In the genomic region with DNA sequence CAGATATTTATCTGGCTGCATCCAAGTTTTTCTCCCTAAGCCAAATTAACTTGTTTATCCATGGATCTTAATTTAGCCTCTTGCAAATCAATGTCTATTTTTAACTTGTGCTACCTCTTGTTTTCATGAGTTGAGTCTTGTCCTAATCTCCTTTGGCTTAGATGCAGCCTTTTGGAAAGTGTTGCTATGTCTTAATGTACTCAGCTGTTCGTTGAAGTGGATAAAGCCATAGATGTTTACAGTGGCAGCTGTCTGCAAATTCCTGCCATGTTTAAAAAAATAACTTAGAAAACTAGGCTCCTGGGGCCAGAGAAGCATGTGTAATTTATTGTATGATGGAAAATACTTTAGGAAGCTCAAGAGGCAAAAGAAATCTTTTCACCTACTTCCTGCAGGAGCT, we compare ENCODE assay signal across 30 cellular contexts.
DNase-seq lines count a peak whose midpoint lies in the region; ATAC-seq, FAIRE-seq and TF ChIP-seq lines count a peak whose summit lies in the region.
"Had no signal": no experiment of that assay in that cellular context is flagged by ENCODE, and none has a peak within 500 bp of the region (broad histone marks: within the 10 kb centered on the region; RNA-seq: fewer than 3 reads in every experiment).

No MANE protein-coding gene starts in this region.

- TF ChIP-seq EP300 in tibial nerve (IDR thresholded peaks at IDR 0.05): no peak

- no peaks in the 10 kb centered on the region for H3K9me3 ChIP-seq in skeletal muscle tissue (ENCODE audit: control insufficient read depth in 3 of 3, low read length in 3 of 3)
- H3K9me3 ChIP-seq in tibial nerve: peaks cover 0 to 13% (median 1%) of the 10 kb centered on the region in 4 donors
- H3K9me3 ChIP-seq: colonic mucosa had no signal

- H3K4me1 ChIP-seq in skeletal muscle tissue (ENCODE audit: control insufficient read depth in 3 of 3, insufficient read depth in 3 of 3, low read length in 3 of 3): peaks cover 3 to 13% (median 5%) of the 10 kb centered on the region in 3 donors
- H3K4me1 ChIP-seq in tibial nerve: no peaks in the 10 kb centered on the region
- H3K4me1 ChIP-seq: A549, colonic mucosa had no signal

- TF ChIP-seq CTCF in nephron (IDR thresholded peaks at IDR 0.05; ENCODE audit: unreplicated experiment in 3 of 3) (no peak), tibial nerve (IDR thresholded peaks at IDR 0.05) (no peak)

- H3K9me3 Mint-ChIP-seq in nephron: peaks cover 21% of the 10 kb centered on the region

- H3K9ac ChIP-seq in skeletal muscle tissue (ENCODE audit: low read depth in 1 of 3, low read length in 3 of 3): no peak overlapping the region

- peaks cover 25% of the 10 kb centered on the region for H3K4me1 Mint-ChIP-seq in nephron
- H3K4me1 Mint-ChIP-seq: CD4-positive, CD25-positive, alpha-beta regulatory T cell; neural crest cell; stimulated activated effector memory CD8-positive, alpha-beta T cell treated with anti-CD3 and anti-CD28 coated beads, Interleukin-12 subunit alpha, Interleukin-12 subunit beta, amount 100 ng/mL, for 72 hours; T-cell had no signal

- H3K4me3 ChIP-seq in skeletal muscle tissue (ENCODE audit: low read length in 3 of 3): no peak overlapping the region
- no peak overlapping the region for H3K4me3 ChIP-seq in tibial nerve
- H3K4me3 ChIP-seq: A549, colonic mucosa, lung, sigmoid colon had no signal

- H3K27ac ChIP-seq in skeletal muscle tissue (ENCODE audit: low read depth, low read length) (peak overlapping the region; percentile 73), tibial nerve (no peak overlapping the region)
- H3K27ac ChIP-seq: A549, colonic mucosa, HL-60, sigmoid colon had no signal

- peaks cover 8% of the 10 kb centered on the region for H3K36me3 Mint-ChIP-seq in nephron (ENCODE audit: low read depth)
- H3K36me3 Mint-ChIP-seq: CD4-positive, CD25-positive, alpha-beta regulatory T cell; stimulated activated effector memory CD8-positive, alpha-beta T cell treated with anti-CD3 and anti-CD28 coated beads, Interleukin-12 subunit alpha, Interleukin-12 subunit beta, amount 100 ng/mL, for 72 hours; T-cell; type B pancreatic cell had no signal

- H3K36me3 ChIP-seq in skeletal muscle tissue (ENCODE audit: control insufficient read depth in 3 of 3, insufficient read depth in 3 of 3, low read length in 3 of 3) (no peaks in the 10 kb centered on the region), tibial nerve (no peaks in the 10 kb centered on the region)
- H3K36me3 ChIP-seq: colonic mucosa, sigmoid colon had no signal

- FAIRE-seq in frontal cortex (lab: Jason Lieb, UNC): no peak
- FAIRE-seq: A549, GM18507 had no signal

- DNase-seq in Right ventricle myocardium superior (no peak), Right ventricle myocardium inferior (ENCODE audit: missing footprints) (no peak), astrocyte of the hippocampus (ENCODE audit: low read depth, low spot score) (peak; percentile 58), tibial nerve (ENCODE audit: low spot score in 2 of 2) (no peak), frontal cortex (ENCODE audit: low spot score in 2 of 2) (no peak), DMS153 (lab: John Stamatoyannopoulos, UW) (no peak)
- DNase-seq: activated CD4-positive, alpha-beta T cell treated with anti-CD3 and anti-CD28 coated beads for 48 hours; activated effector memory CD4-positive, alpha-beta T cell treated with Interleukin-2 at 50 U/mL for 16 hours; activated T-cell treated with anti-CD3 and anti-CD28 coated beads for 4 hours; AML-193; CD4-positive, CD25-positive, alpha-beta regulatory T cell; colonic mucosa; effector CD8-positive, alpha-beta T cell; head of caudate nucleus; NCI-H1930; NCI-H226; sigmoid colon; stimulated activated CD4-positive, alpha-beta T cell treated with anti-CD3 and anti-CD28 coated beads, Interleukin-15, amount 100 ng/mL, for 24 hours; T-cell had no signal

- no peak overlapping the region for H3K4me3 Mint-ChIP-seq in nephron
- H3K4me3 Mint-ChIP-seq: CD4-positive, CD25-positive, alpha-beta regulatory T cell; neural crest cell; stimulated activated effector memory CD8-positive, alpha-beta T cell treated with anti-CD3 and anti-CD28 coated beads, Interleukin-12 subunit alpha, Interleukin-12 subunit beta, amount 100 ng/mL, for 72 hours; T-cell; type B pancreatic cell had no signal

- no peak for TF ChIP-seq POLR2A in tibial nerve (IDR thresholded peaks at IDR 0.05)

- peak overlapping the region; percentile 23 to 87 (median 65) for H3K27ac Mint-ChIP-seq in nephron
- H3K27ac Mint-ChIP-seq: activated naive CD4-positive, alpha-beta T cell treated with anti-CD3 and anti-CD28 coated beads, Interleukin-2, amount 50 U/mL, for 72 hours; CD4-positive, CD25-positive, alpha-beta regulatory T cell; stimulated activated effector memory CD8-positive, alpha-beta T cell treated with anti-CD3 and anti-CD28 coated beads, Interleukin-12 subunit alpha, Interleukin-12 subunit beta, amount 100 ng/mL, for 72 hours; T-cell; type B pancreatic cell had no signal

- intact Hi-C loops in Right ventricle myocardium superior (cut with DNase I) (no loop called here), Right ventricle myocardium inferior (cut with DNase I) (no loop called here)

- WGBS in tibial nerve, 2 donors: 18 to 32% methylated on average over 1 of the region's 1 CpG

- peak; percentile 45 for ATAC-seq in Right ventricle myocardium superior (ENCODE audit: poor library complexity)
- ATAC-seq in Right ventricle myocardium inferior: no peak
- ATAC-seq: A549; activated naive CD4-positive, alpha-beta T cell treated with anti-CD3 and anti-CD28 coated beads, Interleukin-2, amount 50 U/mL, for 72 hours; HCT116; stimulated activated effector memory CD8-positive, alpha-beta T cell treated with anti-CD3 and anti-CD28 coated beads, Interleukin-12 subunit alpha, Interleukin-12 subunit beta, amount 100 ng/mL, for 72 hours; T-cell had no signal

- H3K27me3 Mint-ChIP-seq in nephron (ENCODE audit: low read depth): no peaks in the 10 kb centered on the region
- H3K27me3 Mint-ChIP-seq: CD4-positive, CD25-positive, alpha-beta regulatory T cell; type B pancreatic cell had no signal

- no peaks in the 10 kb centered on the region for H3K27me3 ChIP-seq in skeletal muscle tissue (ENCODE audit: control insufficient read depth in 3 of 3, insufficient read depth in 3 of 3, low read length in 3 of 3)
- H3K27me3 ChIP-seq in tibial nerve: no peaks in the 10 kb centered on the region
- H3K27me3 ChIP-seq: colonic mucosa, sigmoid colon had no signal
